In genomic region chr11:126361400-126361799, GRCh38 we compare ENCODE assay signal across 1 cellular context.
TF ChIP-seq lines count a peak whose summit lies in the region.

No MANE protein-coding gene starts in this region.

TF ChIP-seq in H1, 55 proteins besides CTCF, POLR2A, EP300 and RAD21:
- no peak for TF ChIP-seq MAFK (IDR thresholded peaks at IDR 0.05; ENCODE audit: low read depth, low read length)
- TF ChIP-seq ATF3 (IDR thresholded peaks at IDR 0.05; ENCODE audit: insufficient read depth, low read depth, low read length): no peak
- no peak for TF ChIP-seq SP1 (IDR thresholded peaks at IDR 0.05; ENCODE audit: low read depth, low read length)
- TF ChIP-seq NANOG (IDR thresholded peaks at IDR 0.05; ENCODE audit: insufficient read depth, low read depth, low read length, poor library complexity, severe bottlenecking): no peak
- no peak for TF ChIP-seq FOSL1 (IDR thresholded peaks at IDR 0.05; ENCODE audit: insufficient read depth, low read depth, low read length)
- TF ChIP-seq USF2 (IDR thresholded peaks at IDR 0.05; ENCODE audit: low read length): no peak
- TF ChIP-seq CHD2 (IDR thresholded peaks at IDR 0.05; ENCODE audit: low read length): no peak
- no peak for TF ChIP-seq CBX8 (IDR thresholded peaks at IDR 0.05; ENCODE audit: borderline replicate concordance, low read depth, low read length)
